Comparison of ENCODE assay signal across 8 cellular contexts in the genomic region with DNA sequence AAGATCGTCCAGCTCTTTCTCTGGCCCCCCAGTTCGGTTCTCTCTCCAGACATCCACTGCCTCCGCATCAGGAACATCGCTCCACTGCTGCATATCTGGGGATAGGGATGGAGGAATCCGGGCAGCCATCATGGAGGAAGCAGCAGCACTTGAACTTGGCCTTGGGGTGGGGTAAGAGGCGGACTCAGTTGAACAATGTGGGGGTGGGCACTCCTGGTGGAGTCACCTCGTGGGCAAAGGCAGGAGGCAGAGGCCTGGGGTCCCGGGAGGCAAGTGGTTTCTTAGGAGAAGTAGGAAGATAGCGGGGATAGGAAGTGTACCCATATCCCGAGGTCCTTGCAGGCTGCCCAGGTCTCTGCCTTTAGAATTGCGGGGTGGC.
A peak's percentile ranks its signal among the peaks of the same experiment; 100 is the strongest.
DNase-seq lines count a peak whose midpoint lies in the region; ATAC-seq and TF ChIP-seq lines count a peak whose summit lies in the region.

No MANE protein-coding gene starts in this region.

- no peaks in the 10 kb centered on the region for H3K9me3 ChIP-seq in lower lobe of right lung

- peaks cover 16% of the 10 kb centered on the region for H3K4me1 Mint-ChIP-seq in activated naive CD4-positive, alpha-beta T cell treated with anti-CD3 and anti-CD28 coated beads, Interleukin-2, amount 50 U/mL, for 24 hours
- H3K4me1 Mint-ChIP-seq in activated naive CD4-positive, alpha-beta T cell treated with anti-CD3 and anti-CD28 coated beads, Interleukin-2, amount 10 ng/mL, durations not matched to agents 7 days and 5 days, result peaks cover 5% of the 10 kb centered on the region
- H3K4me1 Mint-ChIP-seq in type B pancreatic cell (ENCODE audit: unreplicated experiment), result peaks cover 18% of the 10 kb centered on the region

- peak overlapping the region; percentile 60 for H3K4me3 Mint-ChIP-seq in activated naive CD4-positive, alpha-beta T cell treated with anti-CD3 and anti-CD28 coated beads, Interleukin-2, amount 50 U/mL, for 24 hours
- no peak overlapping the region for H3K4me3 Mint-ChIP-seq in activated naive CD4-positive, alpha-beta T cell treated with anti-CD3 and anti-CD28 coated beads, Interleukin-2, amount 10 ng/mL, durations not matched to agents 7 days and 5 days
- peak overlapping the region; percentile 79 for H3K4me3 Mint-ChIP-seq in type B pancreatic cell

- H3K27me3 ChIP-seq in brain microvascular endothelial cell (replicated peaks) (peaks cover 25% of the 10 kb centered on the region), lower lobe of right lung (ENCODE audit: low read depth) (peaks cover 49% of the 10 kb centered on the region)

- no peaks in the 10 kb centered on the region for H3K36me3 Mint-ChIP-seq in activated naive CD4-positive, alpha-beta T cell treated with anti-CD3 and anti-CD28 coated beads, Interleukin-2, amount 50 U/mL, for 24 hours
- H3K36me3 Mint-ChIP-seq in activated naive CD4-positive, alpha-beta T cell treated with anti-CD3 and anti-CD28 coated beads, Interleukin-2, amount 10 ng/mL, durations not matched to agents 7 days and 5 days, result no peaks in the 10 kb centered on the region
- peaks cover 8% of the 10 kb centered on the region for H3K36me3 Mint-ChIP-seq in type B pancreatic cell

- DNase-seq in activated naive CD4-positive, alpha-beta T cell treated with anti-CD3 and anti-CD28 coated beads, Interleukin-2, amount 10 ng/mL, durations not matched to agents 7 days and 5 days, result no peak
- peak; percentile 52 for DNase-seq in brain microvascular endothelial cell
- peak; percentile 50 for DNase-seq in lower lobe of right lung
- DNase-seq in type B pancreatic cell (ENCODE audit: extremely low spot score, unreplicated experiment), result no peak
- DNase-seq in SW480 (ENCODE audit: low spot score), result no peak

- ATAC-seq in lower lobe of right lung (peak in 1 of 2 donors; percentile 1), GM21515 (IDR thresholded peaks at IDR 0.05; ENCODE audit: unreplicated experiment) (no peak), GM21619 (IDR thresholded peaks at IDR 0.05; ENCODE audit: unreplicated experiment) (no peak)

- in situ Hi-C loops in brain microvascular endothelial cell (cut with HindIII; ENCODE audit: low pct_ligation_motif_present, low sequenced_read_pairs), result loop anchor here (25.0 kb wide), 1 partner anchor 392 kb away; no protein-coding TSS in a partner anchor

- H3K36me3 ChIP-seq in brain microvascular endothelial cell (replicated peaks) (no peaks in the 10 kb centered on the region), lower lobe of right lung (no peaks in the 10 kb centered on the region)

- H3K4me1 ChIP-seq in lower lobe of right lung, result peaks cover 37% of the 10 kb centered on the region

- no peak overlapping the region for H3K27ac Mint-ChIP-seq in activated naive CD4-positive, alpha-beta T cell treated with anti-CD3 and anti-CD28 coated beads, Interleukin-2, amount 50 U/mL, for 24 hours
- no peak overlapping the region for H3K27ac Mint-ChIP-seq in activated naive CD4-positive, alpha-beta T cell treated with anti-CD3 and anti-CD28 coated beads, Interleukin-2, amount 10 ng/mL, durations not matched to agents 7 days and 5 days
- peak overlapping the region; percentile 81 for H3K27ac Mint-ChIP-seq in type B pancreatic cell

- CTCF ChIA-PET in activated naive CD4-positive, alpha-beta T cell treated with anti-CD3 and anti-CD28 coated beads, Interleukin-2, amount 10 ng/mL, durations not matched to agents 7 days and 5 days (lab: Charles Lee), result interaction anchor here (0.8 to 6.9 kb wide), 24 partner anchors 10 to 409 kb away, joined by 3 to 141 read pairs (median 4); no protein-coding TSS in a partner anchor

- H3K9me3 Mint-ChIP-seq in activated naive CD4-positive, alpha-beta T cell treated with anti-CD3 and anti-CD28 coated beads, Interleukin-2, amount 50 U/mL, for 24 hours, result no peaks in the 10 kb centered on the region
- no peaks in the 10 kb centered on the region for H3K9me3 Mint-ChIP-seq in activated naive CD4-positive, alpha-beta T cell treated with anti-CD3 and anti-CD28 coated beads, Interleukin-2, amount 10 ng/mL, durations not matched to agents 7 days and 5 days
- H3K9me3 Mint-ChIP-seq in type B pancreatic cell, result no peaks in the 10 kb centered on the region

- H3K27me3 Mint-ChIP-seq in activated naive CD4-positive, alpha-beta T cell treated with anti-CD3 and anti-CD28 coated beads, Interleukin-2, amount 50 U/mL, for 24 hours, result peaks cover 42% of the 10 kb centered on the region
- peaks cover 78% of the 10 kb centered on the region for H3K27me3 Mint-ChIP-seq in activated naive CD4-positive, alpha-beta T cell treated with anti-CD3 and anti-CD28 coated beads, Interleukin-2, amount 10 ng/mL, durations not matched to agents 7 days and 5 days
- H3K27me3 Mint-ChIP-seq in type B pancreatic cell, result peaks cover 47% of the 10 kb centered on the region

- H3K4me3 ChIP-seq in brain microvascular endothelial cell (ENCODE audit: low read depth, low read length) (peak overlapping the region; percentile 6), lower lobe of right lung (peak overlapping the region; percentile 33)

- intact Hi-C loops in lower lobe of right lung (cut with DNase I), result loop anchor here (5.0 kb wide), 1 partner anchor 392 kb away; no protein-coding TSS in a partner anchor

- H3K27ac ChIP-seq in brain microvascular endothelial cell (peak overlapping the region; percentile 68), lower lobe of right lung (no peak overlapping the region)

- TF ChIP-seq CTCF in brain microvascular endothelial cell (IDR thresholded peaks at IDR 0.05; ENCODE audit: low read depth, low read length, missing control alignments), result no peak
- no peak for TF ChIP-seq CTCF in lower lobe of right lung (IDR thresholded peaks at IDR 0.05)
- no peak for TF ChIP-seq CTCF in type B pancreatic cell (conservative IDR thresholded peaks at IDR 0.05)

Comparison
In these comparisons a context has a peak if more than half of its experiments do, and no peak if none do; other contexts are left out.
1. DNase-seq: peak in brain microvascular endothelial cell (single experiment) and lower lobe of right lung (single experiment); none in activated naive CD4-positive, alpha-beta T cell treated with anti-CD3 and anti-CD28 coated beads, Interleukin-2, amount 10 ng/mL, durations not matched to agents 7 days and 5 days (single experiment), type B pancreatic cell (single experiment) and SW480 (single experiment).